ENCODE assay signal across 8 cellular contexts in the genomic region with DNA sequence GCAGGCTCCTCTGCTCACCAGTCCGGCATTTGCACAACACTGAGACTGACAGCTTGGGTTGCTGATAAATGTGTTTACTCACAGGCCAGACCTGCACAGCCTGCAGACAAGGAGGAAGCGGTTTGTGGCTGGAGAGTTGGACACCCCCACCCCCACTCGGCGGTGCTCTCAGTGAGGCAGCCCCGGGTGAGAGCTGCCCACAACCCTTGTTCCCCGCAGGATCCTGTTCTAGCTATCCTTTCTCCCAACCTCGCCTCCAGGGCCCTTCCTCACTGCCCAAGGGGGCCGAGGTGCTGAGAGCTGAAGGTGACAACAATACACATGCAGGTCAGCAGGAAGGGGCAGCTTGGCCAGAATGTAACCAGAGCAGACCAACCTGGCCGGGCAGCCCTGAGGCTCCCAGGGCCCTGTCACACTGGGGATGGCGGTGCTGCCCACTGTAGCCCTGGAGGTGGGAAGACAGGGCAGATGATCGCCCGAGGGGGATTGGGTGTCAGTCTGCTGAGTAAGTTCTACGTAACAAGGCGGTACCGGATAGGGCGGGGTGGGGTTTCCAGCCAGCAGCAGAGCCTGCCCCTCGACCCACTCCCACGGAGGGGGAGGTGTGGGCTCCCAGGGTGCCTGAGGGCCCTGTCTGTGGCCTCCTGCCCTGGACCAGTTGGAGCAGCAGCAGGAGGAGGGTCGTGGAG. TPM values are rescaled to one million over a fixed set of nuclear protein-coding genes. Genes with fewer than 3 reads are reported as not detected.
A peak's percentile ranks its signal among the peaks of the same experiment; 100 is the strongest.
DNase-seq lines count a peak whose midpoint lies in the region; ATAC-seq, FAIRE-seq and TF ChIP-seq lines count a peak whose summit lies in the region.

No MANE protein-coding gene starts in this region.

- no peaks in the 10 kb centered on the region for H3K79me2 ChIP-seq in Karpas-422 (ENCODE audit: low read length)

- H3K4me1 ChIP-seq in mesenchymal stem cell (ENCODE audit: control insufficient read depth, insufficient read depth, low read depth, low read length) (peaks cover 53% of the 10 kb centered on the region), Karpas-422 (ENCODE audit: low read length) (peaks cover 16% of the 10 kb centered on the region)

- 52% methylated on average over 19 of the region's 19 CpGs for WGBS in mesenchymal stem cell

- H3K4me3 ChIP-seq in astrocyte of the spinal cord (ENCODE audit: low read depth, low read length) (no peak overlapping the region), mesenchymal stem cell (ENCODE audit: insufficient read depth in 1 of 2, low read depth in 1 of 2, low read length in 2 of 2) (no peak overlapping the region), Karpas-422 (ENCODE audit: low read length) (no peak overlapping the region)

- H2BK15ac ChIP-seq in mesenchymal stem cell (ENCODE audit: low read depth, poor library complexity, severe bottlenecking), result peak overlapping the region; percentile 66

- no peak for FAIRE-seq in RCC 7860 (lab: Jason Lieb, UNC)

- peak overlapping the region in 1 of 2 experiments; percentile 74 for H2BK12ac ChIP-seq in mesenchymal stem cell (ENCODE audit: low read length in 2 of 2)

- H3K9ac ChIP-seq in mesenchymal stem cell (ENCODE audit: low read length), result no peak overlapping the region
- H3K9ac ChIP-seq in Karpas-422 (ENCODE audit: low read length), result no peak overlapping the region

- H2BK120ac ChIP-seq in mesenchymal stem cell (ENCODE audit: low read depth, low read length), result no peak overlapping the region

- H3K14ac ChIP-seq in mesenchymal stem cell (ENCODE audit: low read length in 2 of 2), result no peak overlapping the region

- peaks cover 0 to 26% of the 10 kb centered on the region in 2 experiments for H3K27me3 ChIP-seq in mesenchymal stem cell (ENCODE audit: control insufficient read depth in 1 of 2, insufficient read depth in 1 of 2, low read length in 2 of 2)
- H3K27me3 ChIP-seq in Karpas-422 (ENCODE audit: low read length), result no peaks in the 10 kb centered on the region

- H3K4me2 ChIP-seq in mesenchymal stem cell (ENCODE audit: low read length, poor library complexity, severe bottlenecking) (peak overlapping the region; percentile 7), Karpas-422 (ENCODE audit: low read depth, low read length, poor library complexity, severe bottlenecking) (no peak overlapping the region)

- peak overlapping the region in 1 of 2 experiments; percentile 41 for H3K4ac ChIP-seq in mesenchymal stem cell (ENCODE audit: low read depth in 1 of 2, low read length in 2 of 2)

- in situ Hi-C loops in astrocyte of the spinal cord (cut with HindIII; ENCODE audit: low sequenced_read_pairs), result no loop called here

- H3K9me3 ChIP-seq in mesenchymal stem cell (ENCODE audit: control insufficient read depth, low read length) (no peaks in the 10 kb centered on the region), Karpas-422 (ENCODE audit: low read length) (no peaks in the 10 kb centered on the region)

- H3K27ac ChIP-seq in mesenchymal stem cell (ENCODE audit: low read length, poor library complexity, severe bottlenecking) (peak overlapping the region; percentile 36), Karpas-422 (ENCODE audit: low read length) (no peak overlapping the region)

- H4K91ac ChIP-seq in mesenchymal stem cell (ENCODE audit: low read length), result peak overlapping the region; percentile 48

- no peak overlapping the region for H2AK5ac ChIP-seq in mesenchymal stem cell (ENCODE audit: low read length, severe bottlenecking)

- H2AFZ ChIP-seq in mesenchymal stem cell (ENCODE audit: low read depth, low read length) (no peak overlapping the region), Karpas-422 (ENCODE audit: low read length) (no peak overlapping the region)

- no peak for TF ChIP-seq CTCF in astrocyte of the spinal cord (IDR thresholded peaks at IDR 0.05; ENCODE audit: low read depth, low read length)

- H3K9me2 ChIP-seq in Karpas-422 (replicated peaks; ENCODE audit: insufficient read depth, low read length), result no peaks in the 10 kb centered on the region

- H3K18ac ChIP-seq in mesenchymal stem cell (ENCODE audit: low read depth in 1 of 2, low read length in 2 of 2), result peak overlapping the region in 1 of 2 experiments; percentile 6

- peaks cover 4% of the 10 kb centered on the region for H3K79me1 ChIP-seq in mesenchymal stem cell (replicated peaks; ENCODE audit: low read length, poor library complexity, severe bottlenecking)

- H4K8ac ChIP-seq in mesenchymal stem cell (ENCODE audit: low read length), result peak overlapping the region; percentile 47

- DNase-seq in NCI-H510A (lab: John Stamatoyannopoulos, UW) (peak; percentile 10), NCI-H510A treated with DMSO at 0.1 percent for 48 hours (lab: John Stamatoyannopoulos, UW) (no peak), RCC 7860 (ENCODE audit: low spot score) (peak; percentile 65), astrocyte of the spinal cord (ENCODE audit: low read depth, low spot score) (peak; percentile 51), mesenchymal stem cell (peak; percentile 67), Karpas-422 (no peak), NCI-H128 (lab: John Stamatoyannopoulos, UW; ENCODE audit: unreplicated experiment) (no peak)

- H3K36me3 ChIP-seq in mesenchymal stem cell (ENCODE audit: control insufficient read depth in 1 of 2, insufficient read depth in 2 of 2, low read depth in 1 of 2, low read length in 2 of 2) (peaks cover 51 to 56% of the 10 kb centered on the region in 2 experiments), Karpas-422 (ENCODE audit: insufficient read depth, low read length) (no peaks in the 10 kb centered on the region)

- peak; percentile 31 for ATAC-seq in HG03025 (IDR thresholded peaks at IDR 0.05; ENCODE audit: low FRiP score, unreplicated experiment)

- H4K20me1 ChIP-seq in Karpas-422 (ENCODE audit: insufficient read depth, low read depth, low read length), result peaks cover 21% of the 10 kb centered on the region; the same call in 1 of the 2 replicates

- H3K23ac ChIP-seq in mesenchymal stem cell (ENCODE audit: low read length in 2 of 2), result no peak overlapping the region

- no peak overlapping the region for H2BK5ac ChIP-seq in mesenchymal stem cell (ENCODE audit: low read depth, low read length, poor library complexity, severe bottlenecking)

RNA-seq across cellular contexts. Expression of gene ADAM8, which starts 2.1 kb away (rescaled TPM):
- polyA plus RNA-seq in mesenchymal stem cell (2013, experiment 1 of 2), result 0.50 TPM
- polyA plus RNA-seq in mesenchymal stem cell (2013, experiment 2 of 2), result 0.41 TPM
- 0.71 and 3.8 TPM in 2 replicates for total RNA-seq in Karpas-422 (2014; rRNA removed; shearing (Covaris generic); ENCODE audit: low replicate concordance)

RNA-seq across cellular contexts. Expression of gene TUBGCP2, which starts 30.0 kb away (rescaled TPM):
- polyA plus RNA-seq in mesenchymal stem cell (2013, experiment 1 of 2), result 36.2 TPM
- 35.4 TPM for polyA plus RNA-seq in mesenchymal stem cell (2013, experiment 2 of 2)
- 21.4 and 29.5 TPM in 2 replicates for total RNA-seq in Karpas-422 (2014; rRNA removed; shearing (Covaris generic); ENCODE audit: low replicate concordance)

RNA-seq across cellular contexts. Expression of gene ZNF511, which starts 30.0 kb away (rescaled TPM):
- polyA plus RNA-seq in mesenchymal stem cell (2013, experiment 1 of 2), result 17.8 TPM
- 17.9 TPM for polyA plus RNA-seq in mesenchymal stem cell (2013, experiment 2 of 2)
- 14.0 and 38.6 TPM in 2 replicates for total RNA-seq in Karpas-422 (2014; rRNA removed; shearing (Covaris generic); ENCODE audit: low replicate concordance)

RNA-seq across cellular contexts. Expression of gene VENTX, which starts 41.1 kb away (rescaled TPM):
- polyA plus RNA-seq in mesenchymal stem cell (2013, experiment 1 of 2), result not detected
- polyA plus RNA-seq in mesenchymal stem cell (2013, experiment 2 of 2), result not detected
- not detected in 2 replicates for total RNA-seq in Karpas-422 (2014; rRNA removed; shearing (Covaris generic); ENCODE audit: low replicate concordance)

RNA-seq across cellular contexts. Expression of gene UTF1, which starts 48.7 kb away (rescaled TPM):
- polyA plus RNA-seq in mesenchymal stem cell (2013, experiment 1 of 2), result not detected
- not detected for polyA plus RNA-seq in mesenchymal stem cell (2013, experiment 2 of 2)
- not detected in 2 replicates for total RNA-seq in Karpas-422 (2014; rRNA removed; shearing (Covaris generic); ENCODE audit: low replicate concordance)

Comparison
In these comparisons a context has a peak if more than half of its experiments do, and no peak if none do; other contexts are left out.
1. DNase-seq: peak in NCI-H510A (single experiment), RCC 7860 (single experiment), astrocyte of the spinal cord (single experiment) and mesenchymal stem cell (single experiment); none in NCI-H510A treated with DMSO at 0.1 percent for 48 hours (single experiment), Karpas-422 (single experiment) and NCI-H128 (single experiment).